15 cellular contexts compared by ENCODE assay signal in the genomic region with DNA sequence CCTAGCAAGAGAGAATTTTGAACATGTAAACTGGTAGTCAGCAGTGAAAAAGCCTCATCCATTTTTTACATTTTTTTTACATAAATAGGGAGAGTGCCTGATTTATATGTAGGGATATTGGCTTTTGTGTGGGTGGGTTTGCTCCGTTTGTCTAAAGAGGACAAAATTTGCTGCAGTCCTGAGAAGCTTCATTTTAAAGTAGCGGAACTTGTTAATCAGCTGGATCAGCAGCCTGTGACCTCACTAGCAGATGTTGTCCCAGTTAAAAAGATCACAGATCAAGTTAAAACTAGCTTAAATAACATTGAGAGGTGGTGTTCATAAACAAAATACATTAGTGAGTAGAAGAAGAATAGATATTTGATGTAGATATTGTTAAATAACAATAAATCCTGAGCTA. TPM values are rescaled to one million over a fixed set of nuclear protein-coding genes. Genes with fewer than 3 reads are reported as not detected.
"Had no signal": no experiment of that assay in that cellular context is flagged by ENCODE, and none has a peak within 500 bp of the region (broad histone marks: within the 10 kb centered on the region; RNA-seq: fewer than 3 reads in every experiment).

No MANE protein-coding gene starts in this region.

- DNase-seq: activated CD4-positive, alpha-beta T cell treated with anti-CD3 and anti-CD28 coated beads, Interleukin-2, amount 50 U/mL, for 1 hour; activated CD8-positive, alpha-beta memory T cell treated with anti-CD3 and anti-CD28 coated beads for 24 hours; activated naive CD4-positive, alpha-beta T cell; aorta; kidney glomerular epithelial cell; mesenchymal stem cell; ovary; sigmoid colon; stimulated activated CD4-positive, alpha-beta T cell treated with anti-CD3 and anti-CD28 coated beads, Interleukin-1b, Interleukin-23, amount 100 ng/mL, for 48 hours; stomach; T-helper 2 cell; testis; upper lobe of right lung had no signal

- H3K9me3 ChIP-seq: esophagus muscularis mucosa, ovary, sigmoid colon, stomach, testis, upper lobe of right lung had no signal

- H3K9me3 Mint-ChIP-seq: natural killer cell treated with Interleukin-12 subunit alpha and Interleukin-12 subunit beta and Interleukin-15 and Interleukin-18, amount 100 ng/mL, for 72 hours had no signal

- H3K4me3 Mint-ChIP-seq: natural killer cell treated with Interleukin-12 subunit alpha and Interleukin-12 subunit beta and Interleukin-15 and Interleukin-18, amount 100 ng/mL, for 72 hours had no signal

- H3K36me3 ChIP-seq: esophagus muscularis mucosa, ovary, sigmoid colon, stomach, upper lobe of right lung had no signal

- H3K27ac Mint-ChIP-seq: natural killer cell treated with Interleukin-12 subunit alpha and Interleukin-12 subunit beta and Interleukin-15 and Interleukin-18, amount 100 ng/mL, for 72 hours had no signal

- H3K4me1 ChIP-seq: testis had no signal

- H3K27me3 ChIP-seq: ovary, testis had no signal

- H3K27ac ChIP-seq: esophagus muscularis mucosa, sigmoid colon, stomach, testis, upper lobe of right lung had no signal

- ATAC-seq: natural killer cell treated with Interleukin-12 subunit alpha and Interleukin-12 subunit beta and Interleukin-15 and Interleukin-18, amount 100 ng/mL, for 72 hours; upper lobe of right lung had no signal

- H3K4me3 ChIP-seq: esophagus muscularis mucosa, sigmoid colon, stomach, testis, upper lobe of right lung had no signal

RNA-seq across cellular contexts. Expression of a gene that starts 2.6 kb away (rescaled TPM):
- total RNA-seq: natural killer cell treated with Interleukin-12 subunit alpha and Interleukin-12 subunit beta and Interleukin-15 and Interleukin-18, amount 100 ng/mL, for 72 hours had no signal
